13 cellular contexts compared by ENCODE assay signal in the genomic region with DNA sequence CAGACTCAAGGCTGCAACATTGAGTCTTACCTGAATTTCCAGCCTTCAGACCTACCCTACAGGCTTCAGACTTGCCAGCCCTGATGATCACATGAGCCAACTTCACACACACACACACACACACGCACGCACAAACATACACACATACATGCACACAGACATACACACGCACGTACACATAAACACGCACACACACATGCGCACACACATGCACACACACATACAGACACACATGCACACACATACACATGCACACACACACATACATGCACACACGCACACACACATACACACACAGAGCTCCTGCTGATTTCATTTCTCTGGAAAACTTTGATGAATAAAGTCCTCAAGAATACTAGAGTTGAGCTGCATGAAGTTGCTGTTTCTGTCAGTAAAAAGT.
"Had no signal": no experiment of that assay in that cellular context is flagged by ENCODE, and none has a peak within 500 bp of the region (broad histone marks: within the 10 kb centered on the region; RNA-seq: fewer than 3 reads in every experiment).

No MANE protein-coding gene starts in this region.

- H3K4me3 ChIP-seq: body of pancreas, psoas muscle, spleen, suprapubic skin, upper lobe of right lung had no signal

- H3K27me3 Mint-ChIP-seq: dendritic cell treated with granulocyte-macrophage colony-stimulating factor and Interleukin-4, amounts not matched to agents 40 ng/mL and 50 ng/mL, for 4 days; naive thymus-derived CD8-positive, alpha-beta T cell had no signal

- H3K27me3 ChIP-seq: body of pancreas, spleen, suprapubic skin, upper lobe of right lung had no signal

- H3K36me3 Mint-ChIP-seq: naive thymus-derived CD8-positive, alpha-beta T cell had no signal

- H3K4me1 ChIP-seq: psoas muscle had no signal

- DNase-seq: activated naive CD4-positive, alpha-beta T cell treated with anti-CD3 and anti-CD28 coated beads for 36 hours; amniotic stem cell; body of pancreas; cerebellar nuclear complex; erythroblast; naive thymus-derived CD8-positive, alpha-beta T cell; psoas muscle; spleen; stimulated activated naive CD4-positive, alpha-beta T cell; upper lobe of right lung had no signal

- H3K9me3 Mint-ChIP-seq: activated naive CD4-positive, alpha-beta T cell treated with anti-CD3 and anti-CD28 coated beads for 36 hours; dendritic cell treated with granulocyte-macrophage colony-stimulating factor and Interleukin-4, amounts not matched to agents 40 ng/mL and 50 ng/mL, for 4 days; naive thymus-derived CD8-positive, alpha-beta T cell; T-helper 2 cell treated with Interferon-gamma antibody and Interleukin-4, amounts not matched to agents 5 μg/mL and 100 μg/mL, for 36 hours had no signal

- H3K27ac Mint-ChIP-seq: activated naive CD4-positive, alpha-beta T cell treated with anti-CD3 and anti-CD28 coated beads for 36 hours; dendritic cell treated with granulocyte-macrophage colony-stimulating factor and Interleukin-4, amounts not matched to agents 40 ng/mL and 50 ng/mL, for 4 days; T-helper 2 cell treated with Interferon-gamma antibody and Interleukin-4, amounts not matched to agents 5 μg/mL and 100 μg/mL, for 36 hours had no signal

- H3K4me3 Mint-ChIP-seq: activated naive CD4-positive, alpha-beta T cell treated with anti-CD3 and anti-CD28 coated beads for 36 hours; dendritic cell treated with granulocyte-macrophage colony-stimulating factor and Interleukin-4, amounts not matched to agents 40 ng/mL and 50 ng/mL, for 4 days; naive thymus-derived CD8-positive, alpha-beta T cell; T-helper 2 cell treated with Interferon-gamma antibody and Interleukin-4, amounts not matched to agents 5 μg/mL and 100 μg/mL, for 36 hours had no signal

- H3K36me3 ChIP-seq: spleen, suprapubic skin, upper lobe of right lung had no signal

- H3K27ac ChIP-seq: body of pancreas, psoas muscle, spleen, suprapubic skin, upper lobe of right lung had no signal

- H3K9me3 ChIP-seq: body of pancreas, psoas muscle, spleen, suprapubic skin, upper lobe of right lung had no signal

- ATAC-seq: body of pancreas; naive thymus-derived CD8-positive, alpha-beta T cell; psoas muscle had no signal
